9 cellular contexts compared by ENCODE assay signal in the genomic region with DNA sequence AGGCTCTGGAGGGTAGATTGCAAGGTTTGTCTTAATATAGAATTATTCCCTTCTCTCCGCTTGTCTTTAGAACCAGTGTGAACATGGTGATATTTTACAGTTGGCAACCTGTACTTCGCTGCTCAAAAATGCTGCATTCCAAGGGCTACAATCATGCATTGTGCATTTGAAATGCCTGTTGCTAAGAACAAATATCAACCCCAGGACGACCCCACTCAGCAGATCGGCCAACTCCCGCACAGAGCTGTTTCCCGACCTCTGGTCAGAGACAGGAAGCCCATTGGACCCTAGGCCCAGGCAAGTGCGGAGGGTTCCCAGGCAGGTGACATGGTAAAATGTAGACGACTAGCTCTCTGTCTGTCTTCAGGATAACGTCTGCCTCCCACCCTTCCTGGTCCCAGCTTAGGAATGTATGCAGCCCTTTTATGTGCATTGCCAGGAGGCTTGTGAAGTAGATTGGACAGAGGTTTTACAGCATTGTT.
DNase-seq lines count a peak whose midpoint lies in the region; ATAC-seq, FAIRE-seq and TF ChIP-seq lines count a peak whose summit lies in the region.
"Had no signal": no experiment of that assay in that cellular context is flagged by ENCODE, and none has a peak within 500 bp of the region (broad histone marks: within the 10 kb centered on the region; RNA-seq: fewer than 3 reads in every experiment).

No MANE protein-coding gene starts in this region.

- H3K27me3 Mint-ChIP-seq in brain: peaks cover 3% of the 10 kb centered on the region

- no peak for TF ChIP-seq RAD21 in IMR-90 (IDR thresholded peaks at IDR 0.05; ENCODE audit: low read length)
- TF ChIP-seq RAD21 in HepG2 (CRISPR knock-in tag; IDR thresholded peaks at IDR 0.05): no peak

- no peak overlapping the region for H3K56ac ChIP-seq in IMR-90 (ENCODE audit: extremely low read depth, insufficient read depth, low read length)

- H3K4me3 Mint-ChIP-seq in brain: peak overlapping the region in 1 of 5 experiments; percentile 11

- peaks cover 6% of the 10 kb centered on the region for H3K9me1 ChIP-seq in IMR-90 (ENCODE audit: insufficient read depth, low read length)

- peak overlapping the region in 3 of 5 experiments; percentile 17 to 81 (median 29) for H3K27ac Mint-ChIP-seq in brain

- peak overlapping the region; percentile 52; the same call in 1 of the 2 replicates for H2BK20ac ChIP-seq in IMR-90 (ENCODE audit: low read depth, low read length)

- dilution Hi-C loops in IMR-90 (cut with HindIII; ENCODE audit: low sequenced_read_pairs, unreplicated experiment): no loop called here

- H3K9me3 Mint-ChIP-seq in brain: no peaks in the 10 kb centered on the region

- H4K20me1 ChIP-seq in IMR-90 (ENCODE audit: insufficient read depth, low read length): no peaks in the 10 kb centered on the region
- no peaks in the 10 kb centered on the region for H4K20me1 ChIP-seq in HepG2 (ENCODE audit: insufficient read depth, low read length)

- peak overlapping the region; percentile 45 to 84 for H4K8ac ChIP-seq in IMR-90 (ENCODE audit: low read depth in 2 of 2, low read length in 2 of 2)

- CTCF ChIA-PET in IMR-90 (lab: Yijun Ruan, JAX) (no interaction called here), HepG2 (lab: Yijun Ruan, JAX; ENCODE audit: low intra/inter-chr PET ratio, low total read pairs) (no interaction called here)

- H2AFZ ChIP-seq in IMR-90 (replicated peaks; ENCODE audit: low read length, poor library complexity): peak overlapping the region; percentile 85
- H2AFZ ChIP-seq in HepG2 (ENCODE audit: low read length): no peak overlapping the region

- H3K79me1 ChIP-seq in IMR-90 (ENCODE audit: low read depth in 1 of 2, low read length in 2 of 2): no peaks in the 10 kb centered on the region

- H3K27ac ChIP-seq in IMR-90 (ENCODE audit: insufficient read depth, low read length) (peak overlapping the region; percentile 51), HepG2 (ENCODE audit: extremely low read length, insufficient read depth, low read length) (peak overlapping the region; percentile 14), stomach (peak overlapping the region in 4 of 5 donors; percentile 9 to 74 (median 62))

- H2AK9ac ChIP-seq in IMR-90 (replicated peaks; ENCODE audit: low read depth, low read length, poor library complexity): peak overlapping the region; percentile 53

- peak overlapping the region; percentile 63 for H2BK5ac ChIP-seq in IMR-90 (ENCODE audit: low read depth, low read length, poor library complexity, severe bottlenecking)

- 0 out of 2 replicates have a peak overlapping the region, but pooled peaks have one; percentile 19 for H2AK5ac ChIP-seq in IMR-90 (ENCODE audit: low read depth, low read length)

- no peaks in the 10 kb centered on the region for H3K79me2 ChIP-seq in HepG2 (ENCODE audit: insufficient read depth, low read length)

- TF ChIP-seq EP300 in HepG2 (IDR thresholded peaks at IDR 0.05; ENCODE audit: low read depth in 2 of 2, low read length in 2 of 2): no peak
- TF ChIP-seq EP300 in HepG2 (CRISPR knock-in tag; IDR thresholded peaks at IDR 0.05; ENCODE audit: borderline replicate concordance): no peak
- TF ChIP-seq EP300 in stomach (IDR thresholded peaks at IDR 0.05): no peak

- FAIRE-seq in HepG2 (lab: Jason Lieb, UNC): peak; percentile 21

- H3K4me1 Mint-ChIP-seq in brain: peaks cover 26% of the 10 kb centered on the region

- H3K4me2 ChIP-seq in IMR-90 (ENCODE audit: low read depth, low read length) (peak overlapping the region; percentile 57), HepG2 (ENCODE audit: low read depth, low read length) (peak overlapping the region; percentile 80)

- whole genome bisulfite sequencing in IMR-90 (ENCODE audit: extremely low coverage in 2 of 2, insufficient read length in 1 of 2), 2 experiments: 7% methylated on average over 3 of the region's 9 CpGs; no CpG with 5 or more reads in 1 of the 2 experiments
- WGBS in HepG2 (ENCODE audit: low lambda C conversion rate): 19% methylated on average over 2 of the region's 9 CpGs
- WGBS in stomach, 5 donors: 50 to 67% (median 58%) methylated on average over 9 of the region's 9 CpGs

- no peaks in the 10 kb centered on the region for H3K27me3 ChIP-seq in IMR-90 (ENCODE audit: control insufficient read depth, insufficient read depth, low read length)
- no peaks in the 10 kb centered on the region for H3K27me3 ChIP-seq in HepG2 (ENCODE audit: control insufficient read depth in 1 of 2, insufficient read depth in 2 of 2, low read length in 2 of 2)
- H3K27me3 ChIP-seq in stomach: no peaks in the 10 kb centered on the region

- H3K36me3 Mint-ChIP-seq in brain: no peaks in the 10 kb centered on the region

- TF ChIP-seq POLR2A in IMR-90 (IDR thresholded peaks at IDR 0.05; ENCODE audit: low read depth, low read length): no peak
- TF ChIP-seq POLR2A in HepG2 (IDR thresholded peaks at IDR 0.05; ENCODE audit: insufficient read depth in 1 of 2, low read depth in 2 of 2, low read length in 2 of 2): peak in 1 of 2 experiments; percentile 36; a peak in 1 of 4 replicates
- TF ChIP-seq POLR2A in stomach (IDR thresholded peaks at IDR 0.05): no peak

- peak overlapping the region; percentile 65; the same call in 1 of the 2 replicates for H4K91ac ChIP-seq in IMR-90 (ENCODE audit: insufficient read depth, low read depth, low read length)

- H3K14ac ChIP-seq in IMR-90 (replicated peaks; ENCODE audit: low read depth, low read length): no peak overlapping the region

- H3K4me1 ChIP-seq in IMR-90 (ENCODE audit: control insufficient read depth, insufficient read depth, low read length) (peaks cover 15% of the 10 kb centered on the region), HepG2 (ENCODE audit: insufficient read depth, low read length) (peaks cover 61% of the 10 kb centered on the region), stomach (peaks cover 15 to 28% (median 22%) of the 10 kb centered on the region in 4 donors)

- no TSS peak for BruUV-seq in IMR-90 (replicated peaks; lab: Mats Ljungman, UMichigan)
- BruUV-seq in HepG2 (replicated peaks; lab: Mats Ljungman, UMichigan): no TSS peak

- no peak overlapping the region for H4K5ac ChIP-seq in IMR-90 (ENCODE audit: low read depth, low read length)

- peak overlapping the region; percentile 17; the same call in 1 of the 2 replicates for H3K4ac ChIP-seq in IMR-90 (ENCODE audit: low read depth, low read length)

- H3K4me3 ChIP-seq in IMR-90 (ENCODE audit: insufficient read depth, low read depth, low read length): no peak overlapping the region
- H3K4me3 ChIP-seq in HepG2 (replicated peaks in 1 of 3; ENCODE audit: insufficient read depth in 1 of 3, low read depth in 2 of 3, low read length in 3 of 3): peak overlapping the region; percentile 28 to 53 (median 41)
- no peak overlapping the region for H3K4me3 ChIP-seq in stomach

- intact Hi-C loops in IMR-90 (cut with micrococcal nuclease): no loop called here
- intact Hi-C loops in HepG2 (cut with micrococcal nuclease; ENCODE audit: unreplicated experiment): loop anchor here (5.0 kb wide), 3 partner anchors 56 to 336 kb away; no protein-coding TSS in a partner anchor
- intact Hi-C loops in stomach (cut with DNase I; ENCODE audit: low total_unique reads): no loop called here

- DNase-seq in IMR-90 (peak; percentile 49), HepG2 (ENCODE audit: low spot score) (peak; percentile 71), stomach (no peak), NCI-H146 (lab: John Stamatoyannopoulos, UW) (no peak), middle frontal gyrus (ENCODE audit: extremely low spot score, low spot score) (no peak)
- DNase-seq in stimulated activated CD4-positive, alpha-beta T cell treated with anti-CD3 and anti-CD28 coated beads, Interleukin-4, amount 100 ng/mL, for 1 hour: no peak
- DNase-seq: NCI-H526 treated with DMSO at 0.1 percent for 48 hours had no signal

- ATAC-seq in IMR-90 (ENCODE audit: low read depth) (peak; percentile 33), HepG2 (peak; percentile 85), GM21717 (IDR thresholded peaks at IDR 0.05; ENCODE audit: unreplicated experiment) (no peak)

- POLR2A ChIA-PET in IMR-90 (lab: Charles Lee; ENCODE audit: unreplicated experiment) (no interaction called here), HepG2 (lab: Yijun Ruan, JAX) (no interaction called here)

- H3K9me3 ChIP-seq in IMR-90 (ENCODE audit: control insufficient read depth, insufficient read depth, low read length) (no peaks in the 10 kb centered on the region), HepG2 (ENCODE audit: low read length) (no peaks in the 10 kb centered on the region), stomach (no peaks in the 10 kb centered on the region)

- H3K36me3 ChIP-seq in IMR-90 (ENCODE audit: control insufficient read depth, insufficient read depth, low read length) (no peaks in the 10 kb centered on the region), HepG2 (replicated peaks in 1 of 2; ENCODE audit: control insufficient read depth in 1 of 2, insufficient read depth in 2 of 2, low read length in 2 of 2) (no peaks in the 10 kb centered on the region), stomach (no peaks in the 10 kb centered on the region)

- peak overlapping the region; percentile 63; the same call in 1 of the 2 replicates for H3K18ac ChIP-seq in IMR-90 (ENCODE audit: low read depth, low read length)

- peak overlapping the region; percentile 31 for H2BK120ac ChIP-seq in IMR-90 (ENCODE audit: low read depth, low read length)

- H3K23ac ChIP-seq in IMR-90 (ENCODE audit: low read depth, low read length): no peak overlapping the region

- peak overlapping the region; percentile 95; the same call in 2 of the 3 replicates for H2BK15ac ChIP-seq in IMR-90 (ENCODE audit: low read depth, low read length)

- TF ChIP-seq CTCF in IMR-90 (conservative IDR thresholded peaks at IDR 0.05; ENCODE audit: low read depth, low read length) (no peak), brain (conservative IDR thresholded peaks at IDR 0.05) (no peak), HepG2 (CRISPR knock-in tag; IDR thresholded peaks at IDR 0.05) (no peak; the same call in 1 of the 2 replicates), stomach (IDR thresholded peaks at IDR 0.05) (no peak)

- in situ Hi-C loops in IMR-90 (cut with MboI; ENCODE audit: low sequenced_read_pairs) (no loop called here), HepG2 (cut with HindIII; ENCODE audit: extremely low pct_ligation_motif_present, low pct_unique_long_range_greater_than_20kb) (no loop called here)

- H3K9ac ChIP-seq in IMR-90 (ENCODE audit: low read depth, low read length): no peak overlapping the region
- no peak overlapping the region; the same call in 1 of the 2 replicates for H3K9ac ChIP-seq in HepG2 (ENCODE audit: insufficient read depth, low read depth, low read length)

TF ChIP-seq in IMR-90, 13 proteins besides CTCF, POLR2A, EP300 and RAD21 (continues in another document):
- TF ChIP-seq FOS (IDR thresholded peaks at IDR 0.05; ENCODE audit: low read depth, low read length): no peak
- TF ChIP-seq NFE2L2 (IDR thresholded peaks at IDR 0.05; ENCODE audit: low read depth, low read length): no peak
- no peak for TF ChIP-seq MAFK (IDR thresholded peaks at IDR 0.05; ENCODE audit: low read depth, low read length)

TF ChIP-seq in HepG2, 621 proteins besides CTCF, POLR2A, EP300 and RAD21 (continues in another document):
- no peak for TF ChIP-seq ZNF317 (CRISPR knock-in tag; IDR thresholded peaks at IDR 0.05)
- TF ChIP-seq SP2 (CRISPR knock-in tag; IDR thresholded peaks at IDR 0.05): no peak

Comparison
In these comparisons a context has a peak if more than half of its experiments do, and no peak if none do; other contexts are left out.
1. DNase-seq: peak in IMR-90 (single experiment) and HepG2 (single experiment); none in stomach (single experiment), stimulated activated CD4-positive, alpha-beta T cell treated with anti-CD3 and anti-CD28 coated beads, Interleukin-4, amount 100 ng/mL, for 1 hour (single experiment), NCI-H146 (single experiment) and middle frontal gyrus (single experiment).
2. H3K4me3 ChIP-seq: peak in HepG2 (3 of 3); none in IMR-90 (single experiment) and stomach (0 of 4).
3. Peak in every context shown above with its lines, with median percentiles within 50 percentile points of each other: H3K27ac ChIP-seq.